ENCODE assay signal across 9 cellular contexts in genomic region chr3:164397462-164397861, GRCh38.
"Had no signal": no experiment of that assay in that cellular context is flagged by ENCODE, and none has a peak within 500 bp of the region (broad histone marks: within the 10 kb centered on the region; RNA-seq: fewer than 3 reads in every experiment).

No MANE protein-coding gene starts in this region.

- H3K4me1 ChIP-seq: HAP-1 had no signal

- H3K4me3 ChIP-seq: GM23248, HAP-1 had no signal

- ATAC-seq: HCT116, HepG2 had no signal

- H3K27ac ChIP-seq: GM23248, HL-60 had no signal

- FAIRE-seq: HepG2 had no signal

- H3K36me3 ChIP-seq: HAP-1 had no signal

- H3K9me3 ChIP-seq: HAP-1 had no signal

- DNase-seq: GM23248, GOT3, H7, HFFc6, KBM-7 had no signal
